Comparison of ENCODE assay signal across 21 cellular contexts in the genomic region with DNA sequence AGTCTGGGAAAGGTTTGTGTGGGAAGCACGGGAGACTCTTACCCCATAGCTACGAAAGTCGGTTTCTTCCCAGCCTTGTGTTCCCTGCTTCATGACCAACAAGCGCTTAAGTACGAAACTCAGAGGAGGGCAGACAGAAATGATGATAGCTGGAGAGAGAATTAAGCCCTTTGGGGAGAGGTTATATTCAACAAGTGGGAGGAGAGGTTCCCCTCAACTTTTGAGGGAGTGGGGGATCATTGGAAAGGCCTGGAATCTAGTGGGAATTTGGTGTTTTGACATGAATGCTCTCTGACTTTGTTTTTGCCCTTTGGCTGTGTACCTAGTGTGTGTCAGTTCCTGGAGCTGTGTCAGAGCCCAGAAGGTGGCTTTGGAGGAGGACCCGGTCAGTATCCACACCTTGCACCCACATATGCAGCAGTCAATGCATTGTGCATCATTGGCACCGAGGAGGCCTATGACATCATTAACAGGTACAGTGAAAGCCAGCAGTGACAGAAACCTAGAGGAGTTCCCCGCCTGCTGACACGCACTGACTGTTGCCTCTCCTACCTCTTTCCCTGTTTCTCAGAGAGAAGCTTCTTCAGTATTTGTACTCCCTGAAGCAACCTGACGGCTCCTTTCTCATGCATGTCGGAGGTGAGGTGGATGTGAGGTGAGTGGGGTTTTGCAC.
"Had no signal": no experiment of that assay in that cellular context is flagged by ENCODE, and none has a peak within 500 bp of the region (broad histone marks: within the 10 kb centered on the region; RNA-seq: fewer than 3 reads in every experiment).

No MANE protein-coding gene starts in this region.

- ATAC-seq: gastroesophageal sphincter; naive thymus-derived CD4-positive, alpha-beta T cell; psoas muscle; stimulated activated naive CD8-positive, alpha-beta T cell treated with anti-CD3 and anti-CD28 coated beads, Interleukin-15, amount 100 ng/mL, for 72 hours; T-cell; upper lobe of right lung had no signal

- H3K27me3 ChIP-seq: brain microvascular endothelial cell, gastroesophageal sphincter, right atrium auricular region, spleen, tibial artery, upper lobe of right lung had no signal

- H3K27ac ChIP-seq: brain microvascular endothelial cell, parathyroid adenoma, psoas muscle, right atrium auricular region, spleen, tibial artery, upper lobe of right lung had no signal

- H3K4me1 ChIP-seq: parathyroid adenoma, right atrium auricular region, spleen, tibial artery, upper lobe of right lung had no signal

- H3K4me3 ChIP-seq: gastroesophageal sphincter, psoas muscle, right atrium auricular region, spleen, tibial artery, upper lobe of right lung had no signal

- H2AFZ ChIP-seq: parathyroid adenoma had no signal

- H3K9me3 ChIP-seq: gastroesophageal sphincter, psoas muscle, right atrium auricular region, spleen, tibial artery, upper lobe of right lung had no signal

- DNase-seq: activated CD4-positive, alpha-beta memory T cell treated with anti-CD3 and anti-CD28 coated beads for 36 hours; activated CD4-positive, alpha-beta T cell treated with anti-CD3 and anti-CD28 coated beads for 48 hours; activated CD8-positive, alpha-beta memory T cell treated with anti-CD3 and anti-CD28 coated beads, Interleukin-2, amount 50 U/mL, for 4 hours; activated gamma-delta T cell; activated naive CD4-positive, alpha-beta T cell treated with anti-CD3 and anti-CD28 coated beads, Interleukin-2, amount 10 ng/mL, durations not matched to agents 7 days and 5 days; activated naive CD8-positive, alpha-beta T cell treated with anti-CD3 and anti-CD28 coated beads, Interleukin-2, amount 10 ng/mL, durations not matched to agents 7 days and 5 days; activated T-cell treated with anti-CD3 and anti-CD28 coated beads, Interleukin-2, amount 50 U/mL, for 1 hour; brain microvascular endothelial cell; hippocampal formation; naive thymus-derived CD4-positive, alpha-beta T cell; psoas muscle; spleen; stimulated activated CD4-positive, alpha-beta T cell treated with anti-CD3 and anti-CD28 coated beads, Interleukin-2, amount 100 ng/mL, for 48 hours; stimulated activated naive CD8-positive, alpha-beta T cell treated with anti-CD3 and anti-CD28 coated beads, Interleukin-15, amount 100 ng/mL, for 72 hours; substantia nigra; T-cell; tibial artery; upper lobe of right lung had no signal
